8 cellular contexts compared by ENCODE assay signal in genomic region chr20:51343802-51344201, GRCh38.
DNase-seq lines count a peak whose midpoint lies in the region; ATAC-seq, FAIRE-seq and TF ChIP-seq lines count a peak whose summit lies in the region.
"Not testable (repeated sequence)": the region's sequence is repeated elsewhere in the genome, so short reads cannot be mapped to it uniquely, and the experiment has no call there.

No MANE protein-coding gene starts in this region.

- H3K23ac ChIP-seq in IMR-90 (ENCODE audit: low read depth, low read length), result not testable (repeated sequence)

- BruUV-seq in IMR-90 (replicated peaks; lab: Mats Ljungman, UMichigan); K562 (replicated peaks; lab: Mats Ljungman, UMichigan); HepG2 (replicated peaks; lab: Mats Ljungman, UMichigan): not testable (repeated sequence)

- H3K4me3 Mint-ChIP-seq in astrocyte (ENCODE audit: unreplicated experiment), result peak overlapping the region; percentile 28

- TF ChIP-seq RAD21 in A549 (conservative IDR thresholded peaks at IDR 0.05 in 1 of 2, IDR thresholded peaks at IDR 0.05 in 1 of 2); IMR-90 (IDR thresholded peaks at IDR 0.05; ENCODE audit: low read length); K562 (CRISPR knock-in tag; conservative IDR thresholded peaks at IDR 0.05 in 1 of 2, IDR thresholded peaks at IDR 0.05 in 1 of 2); HepG2 (CRISPR knock-in tag; IDR thresholded peaks at IDR 0.05): not testable (repeated sequence)

- H2AFZ ChIP-seq in IMR-90 (replicated peaks; ENCODE audit: low read length, poor library complexity); astrocyte (ENCODE audit: low read depth, low read length); K562 (ENCODE audit: low read depth, low read length); HepG2 (ENCODE audit: low read length): not testable (repeated sequence)

- H3K36me3 Mint-ChIP-seq in astrocyte (ENCODE audit: low read depth, unreplicated experiment), result not testable (repeated sequence)

- CTCF ChIA-PET in A549 (lab: Yijun Ruan, JAX) (interaction anchor here (0.8 to 3.5 kb wide), 6 partner anchors 14 to 362 kb away, joined by 3 to 16 read pairs (median 8); no protein-coding TSS in a partner anchor), HEK293 (lab: Yijun Ruan, JAX) (interaction anchor here (1.4 kb wide), 1 partner anchor 26 kb away, joined by 3 read pairs; no protein-coding TSS in a partner anchor)
- CTCF ChIA-PET in IMR-90 (lab: Yijun Ruan, JAX); K562 (lab: Yijun Ruan, JAX; ENCODE audit: low intra/inter-chr PET ratio); HepG2 (lab: Yijun Ruan, JAX; ENCODE audit: low intra/inter-chr PET ratio, low total read pairs): not testable (repeated sequence)

- H3K27ac ChIP-seq in A549, result peak overlapping the region; percentile 20 to 81; a peak in 3 of 6 replicates
- not testable (repeated sequence) for H3K27ac ChIP-seq in HEK293 (ENCODE audit: extremely low read depth, low read depth, low read length); IMR-90 (ENCODE audit: insufficient read depth, low read length); astrocyte (ENCODE audit: low read depth, low read length); K562 (ENCODE audit: extremely low read depth, low read depth, low read length); HepG2 (ENCODE audit: extremely low read length, insufficient read depth, low read length); sigmoid colon

- POLR2A ChIA-PET in A549 (lab: Yijun Ruan, JAX); HEK293 (lab: Yijun Ruan, JAX); K562 (lab: Yijun Ruan, JAX); HepG2 (lab: Yijun Ruan, JAX): not testable (repeated sequence)
- POLR2A ChIA-PET in IMR-90 (lab: Charles Lee; ENCODE audit: unreplicated experiment), result interaction anchor here (0.6 kb wide), 1 partner anchor 919 kb away, joined by 3 read pairs; no protein-coding TSS in a partner anchor

- not testable (repeated sequence) for FAIRE-seq in A549 (lab: Jason Lieb, UNC); astrocyte (lab: Jason Lieb, UNC); K562 (lab: Jason Lieb, UNC); HepG2 (lab: Jason Lieb, UNC)
- peak; percentile 78 for FAIRE-seq in HTR-8/SVneo (lab: Jason Lieb, UNC)

- peaks cover 22% of the 10 kb centered on the region for H3K4me1 ChIP-seq in A549
- not testable (repeated sequence) for H3K4me1 ChIP-seq in HEK293 (ENCODE audit: control insufficient read depth, insufficient read depth, low read length); HepG2 (ENCODE audit: insufficient read depth, low read length); sigmoid colon
- peaks cover 23% of the 10 kb centered on the region for H3K4me1 ChIP-seq in IMR-90 (ENCODE audit: control insufficient read depth, insufficient read depth, low read length)
- H3K4me1 ChIP-seq in astrocyte (ENCODE audit: insufficient read depth, low read length), result peaks cover 28% of the 10 kb centered on the region
- H3K4me1 ChIP-seq in K562 (replicated peaks in 1 of 2; ENCODE audit: control insufficient read depth in 2 of 2, insufficient read depth in 2 of 2, low read length in 2 of 2), result peaks cover 3 to 21% of the 10 kb centered on the region in 2 experiments; a peak in 3 of 5 replicates

- H3K14ac ChIP-seq in IMR-90 (replicated peaks; ENCODE audit: low read depth, low read length), result not testable (repeated sequence)

- not testable (repeated sequence) for H4K8ac ChIP-seq in IMR-90 (ENCODE audit: low read depth in 2 of 2, low read length in 2 of 2)

- in situ Hi-C loops in IMR-90 (cut with MboI; ENCODE audit: low sequenced_read_pairs); K562 (cut with MboI); HepG2 (cut with HindIII; ENCODE audit: extremely low pct_ligation_motif_present, low pct_unique_long_range_greater_than_20kb): not testable (repeated sequence)

- not testable (repeated sequence) for H3K56ac ChIP-seq in IMR-90 (ENCODE audit: extremely low read depth, insufficient read depth, low read length)

- peaks cover 26% of the 10 kb centered on the region for H3K4me1 Mint-ChIP-seq in astrocyte (ENCODE audit: low read depth, unreplicated experiment)

- not testable (repeated sequence) for H2BK120ac ChIP-seq in IMR-90 (ENCODE audit: low read depth, low read length)

- not testable (repeated sequence) for TF ChIP-seq CTCF in A549 (IDR thresholded peaks at IDR 0.05); HEK293 (tag by site-specific recombination; IDR thresholded peaks at IDR 0.05); IMR-90 (conservative IDR thresholded peaks at IDR 0.05; ENCODE audit: low read depth, low read length); astrocyte (IDR thresholded peaks at IDR 0.05; ENCODE audit: insufficient read depth, low read depth, low read length); K562 (IDR thresholded peaks at IDR 0.05 in 2 of 3, conservative IDR thresholded peaks at IDR 0.05 in 1 of 3; ENCODE audit: insufficient read depth in 2 of 3, low read depth in 1 of 3, low read length in 3 of 3); HepG2 (CRISPR knock-in tag; IDR thresholded peaks at IDR 0.05); sigmoid colon (IDR thresholded peaks at IDR 0.05)

- H3K9me3 Mint-ChIP-seq in astrocyte (ENCODE audit: unreplicated experiment), result peaks cover 17% of the 10 kb centered on the region

- not testable (repeated sequence) for H3K9ac ChIP-seq in IMR-90 (ENCODE audit: low read depth, low read length); astrocyte (ENCODE audit: low read length); K562 (ENCODE audit: insufficient read depth in 1 of 2, low read depth in 2 of 2, low read length in 2 of 2); HepG2 (ENCODE audit: insufficient read depth, low read depth, low read length)

- not testable (repeated sequence) for H3K36me3 ChIP-seq in HEK293 (ENCODE audit: control insufficient read depth in 2 of 2, insufficient read depth in 1 of 2, low read length in 2 of 2); IMR-90 (ENCODE audit: control insufficient read depth, insufficient read depth, low read length); astrocyte (ENCODE audit: insufficient read depth, low read length); K562 (ENCODE audit: control insufficient read depth, insufficient read depth, low read length); HepG2 (replicated peaks in 1 of 2; ENCODE audit: control insufficient read depth in 1 of 2, insufficient read depth in 2 of 2, low read length in 2 of 2); sigmoid colon

- H3K9me3 ChIP-seq in A549; HEK293 (ENCODE audit: control insufficient read depth, insufficient read depth, low read depth, low read length); IMR-90 (ENCODE audit: control insufficient read depth, insufficient read depth, low read length); astrocyte (ENCODE audit: insufficient read depth, low read depth, low read length); K562 (replicated peaks; ENCODE audit: control insufficient read depth, insufficient read depth, low read depth, low read length); HepG2 (ENCODE audit: low read length); sigmoid colon: not testable (repeated sequence)

- not testable (repeated sequence) for H2AK9ac ChIP-seq in IMR-90 (replicated peaks; ENCODE audit: low read depth, low read length, poor library complexity)

- H2BK5ac ChIP-seq in IMR-90 (ENCODE audit: low read depth, low read length, poor library complexity, severe bottlenecking), result not testable (repeated sequence)

- not testable (repeated sequence) for DNase-seq in A549 (ENCODE audit: low read depth in 1 of 2, low spot score in 1 of 2); HTR-8/SVneo (ENCODE audit: insufficient read length, low spot score); IMR-90; astrocyte (ENCODE audit: low read depth); K562 (ENCODE audit: extremely low read depth in 1 of 4, low spot score in 3 of 4); HepG2 (ENCODE audit: low spot score)
- peak; percentile 5 for DNase-seq in sigmoid colon

- H3K27ac Mint-ChIP-seq in astrocyte (ENCODE audit: unreplicated experiment), result not testable (repeated sequence)

- H3K79me1 ChIP-seq in IMR-90 (ENCODE audit: low read depth in 1 of 2, low read length in 2 of 2), result peaks cover 0 to 11% of the 10 kb centered on the region in 2 experiments; a peak in 1 of 4 replicates

- TF ChIP-seq POLR2A in A549 (IDR thresholded peaks at IDR 0.05; ENCODE audit: low read length); IMR-90 (IDR thresholded peaks at IDR 0.05; ENCODE audit: low read depth, low read length); K562 (conservative IDR thresholded peaks at IDR 0.05); HepG2 (IDR thresholded peaks at IDR 0.05; ENCODE audit: insufficient read depth in 1 of 2, low read depth in 2 of 2, low read length in 2 of 2); sigmoid colon (IDR thresholded peaks at IDR 0.05): not testable (repeated sequence)

- dilution Hi-C loops in IMR-90 (cut with HindIII; ENCODE audit: low sequenced_read_pairs, unreplicated experiment), result not testable (repeated sequence)

- H3K18ac ChIP-seq in IMR-90 (ENCODE audit: low read depth, low read length), result not testable (repeated sequence)

- H3K79me2 ChIP-seq in astrocyte (ENCODE audit: insufficient read depth, low read length); K562 (ENCODE audit: control insufficient read depth, insufficient read depth, low read length); HepG2 (ENCODE audit: insufficient read depth, low read length): not testable (repeated sequence)

- peak overlapping the region; percentile 43; the same call in 1 of the 2 replicates for H2AK5ac ChIP-seq in IMR-90 (ENCODE audit: low read depth, low read length)

- H3K4ac ChIP-seq in IMR-90 (ENCODE audit: low read depth, low read length), result 0 out of 2 replicates have a peak overlapping the region, but pooled peaks have one; percentile 86

- not testable (repeated sequence) for H3K27me3 Mint-ChIP-seq in astrocyte (ENCODE audit: low read depth, unreplicated experiment)

- H4K5ac ChIP-seq in IMR-90 (ENCODE audit: low read depth, low read length), result not testable (repeated sequence)

- WGBS in A549 (ENCODE audit: missing lambda C conversion rate), result 34% methylated on average over 3 of the region's 3 CpGs
- WGBS in IMR-90 (ENCODE audit: extremely low coverage in 2 of 2, insufficient read length in 1 of 2), 2 experiments, result no CpG with 5 or more reads among the region's 3 CpGs
- WGBS in K562 (ENCODE audit: insufficient coverage, low coverage, missing lambda C conversion rate), result 7% methylated on average over 2 of the region's 3 CpGs
- 2% methylated on average over 3 of the region's 3 CpGs for WGBS in HepG2 (ENCODE audit: low lambda C conversion rate)
- 45 to 71% methylated on average over 3 of the region's 3 CpGs for WGBS in sigmoid colon, 2 donors

- H4K91ac ChIP-seq in IMR-90 (ENCODE audit: insufficient read depth, low read depth, low read length), result not testable (repeated sequence)

- peaks cover 31% of the 10 kb centered on the region for H3K9me1 ChIP-seq in IMR-90 (ENCODE audit: insufficient read depth, low read length)
- not testable (repeated sequence) for H3K9me1 ChIP-seq in K562 (ENCODE audit: control insufficient read depth, insufficient read depth, low read length)

- not testable (repeated sequence) for ATAC-seq in A549; IMR-90 (ENCODE audit: low read depth); K562; HepG2

- not testable (repeated sequence) for H4K20me1 ChIP-seq in IMR-90 (ENCODE audit: insufficient read depth, low read length); astrocyte (ENCODE audit: insufficient read depth, low read length); K562 (replicated peaks; ENCODE audit: control insufficient read depth, insufficient read depth, low read length); HepG2 (ENCODE audit: insufficient read depth, low read length)

- not testable (repeated sequence) for H2BK15ac ChIP-seq in IMR-90 (ENCODE audit: low read depth, low read length)

- H3K4me3 ChIP-seq in A549; HEK293 (ENCODE audit: low read depth, low read length); IMR-90 (ENCODE audit: insufficient read depth, low read depth, low read length); astrocyte (ENCODE audit: insufficient read depth, low read depth, low read length); K562; HepG2 (replicated peaks in 1 of 3; ENCODE audit: insufficient read depth in 1 of 3, low read depth in 2 of 3, low read length in 3 of 3); sigmoid colon: not testable (repeated sequence)

- H3K4me2 ChIP-seq in A549; IMR-90 (ENCODE audit: low read depth, low read length); astrocyte (ENCODE audit: low read length); K562 (ENCODE audit: insufficient read depth, low read length); HepG2 (ENCODE audit: low read depth, low read length): not testable (repeated sequence)

- intact Hi-C loops in IMR-90 (cut with micrococcal nuclease); K562 (cut with micrococcal nuclease); HepG2 (cut with micrococcal nuclease; ENCODE audit: unreplicated experiment); sigmoid colon (cut with DNase I): not testable (repeated sequence)

- not testable (repeated sequence) for TF ChIP-seq EP300 in A549 (IDR thresholded peaks at IDR 0.05); K562 (IDR thresholded peaks at IDR 0.05; ENCODE audit: low read length); HepG2 (IDR thresholded peaks at IDR 0.05; ENCODE audit: low read depth in 2 of 2, low read length in 2 of 2); HepG2 (CRISPR knock-in tag; IDR thresholded peaks at IDR 0.05; ENCODE audit: borderline replicate concordance); sigmoid colon (IDR thresholded peaks at IDR 0.05)

- 0 out of 2 replicates have a peak overlapping the region, but pooled peaks have one; percentile 28 for H2BK20ac ChIP-seq in IMR-90 (ENCODE audit: low read depth, low read length)

- H3K27me3 ChIP-seq in IMR-90 (ENCODE audit: control insufficient read depth, insufficient read depth, low read length); astrocyte (ENCODE audit: insufficient read depth, low read length); sigmoid colon: not testable (repeated sequence)
- peaks cover 0 to 13% of the 10 kb centered on the region in 2 experiments; a peak in 3 of 5 replicates for H3K27me3 ChIP-seq in K562 (ENCODE audit: control insufficient read depth in 2 of 2, insufficient read depth in 2 of 2, low read length in 2 of 2)
- peaks cover 0 to 31% of the 10 kb centered on the region in 2 experiments; a peak in 4 of 5 replicates for H3K27me3 ChIP-seq in HepG2 (ENCODE audit: control insufficient read depth in 1 of 2, insufficient read depth in 2 of 2, low read length in 2 of 2)
